ENCODE assay signal across 9 cellular contexts in the genomic region with DNA sequence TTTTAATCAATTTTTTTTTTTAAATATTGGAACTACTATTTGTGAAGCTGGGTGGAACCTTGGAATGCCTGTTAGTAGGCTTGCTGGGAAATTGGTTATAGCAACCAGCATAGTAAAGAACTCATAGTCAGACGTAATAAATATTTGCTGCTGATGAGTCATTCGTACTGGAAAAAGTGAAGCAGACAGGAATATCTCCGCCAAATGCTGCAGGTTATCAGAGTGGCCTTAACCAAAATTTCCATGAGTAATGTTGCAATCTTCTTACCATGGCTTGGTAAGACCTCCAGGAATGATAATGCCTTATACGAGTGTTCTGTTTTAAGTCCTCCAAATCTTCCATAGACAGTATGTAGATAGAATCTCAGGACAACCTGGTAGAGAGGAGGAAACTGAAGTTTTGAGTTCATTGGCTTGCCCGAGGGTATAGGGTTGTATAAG. TPM values are rescaled to one million over a fixed set of nuclear protein-coding genes. Genes with fewer than 3 reads are reported as not detected.
DNase-seq lines count a peak whose midpoint lies in the region; TF ChIP-seq lines count a peak whose summit lies in the region.
"Had no signal": no experiment of that assay in that cellular context is flagged by ENCODE, and none has a peak within 500 bp of the region (broad histone marks: within the 10 kb centered on the region; RNA-seq: fewer than 3 reads in every experiment).

No MANE protein-coding gene starts in this region.

- no peaks in the 10 kb centered on the region for H3K9me3 Mint-ChIP-seq in T-helper 2 cell treated with Interferon-gamma antibody and Interleukin-4, amounts not matched to agents 5 μg/mL and 100 μg/mL, for 36 hours

- H3K27ac Mint-ChIP-seq in T-helper 2 cell treated with Interferon-gamma antibody and Interleukin-4, amounts not matched to agents 5 μg/mL and 100 μg/mL, for 36 hours: peak overlapping the region; percentile 17

- H3K4me2 ChIP-seq in skeletal muscle satellite cell (ENCODE audit: low read length): peak overlapping the region; percentile 14

- H3K4me1 ChIP-seq in skeletal muscle satellite cell (ENCODE audit: control insufficient read depth, insufficient read depth, low read length): peaks cover 69% of the 10 kb centered on the region

- H3K27me3 ChIP-seq in skeletal muscle satellite cell (ENCODE audit: control insufficient read depth, insufficient read depth, low read length): no peaks in the 10 kb centered on the region

- H3K36me3 ChIP-seq in skeletal muscle satellite cell (ENCODE audit: insufficient read depth, low read length): no peaks in the 10 kb centered on the region

- H3K27me3 Mint-ChIP-seq in T-helper 2 cell treated with Interferon-gamma antibody and Interleukin-4, amounts not matched to agents 5 μg/mL and 100 μg/mL, for 36 hours (ENCODE audit: low read depth): no peaks in the 10 kb centered on the region

- H3K9ac ChIP-seq in skeletal muscle satellite cell (ENCODE audit: low read depth, low read length): peak overlapping the region; percentile 21

- no peaks in the 10 kb centered on the region for H3K9me3 ChIP-seq in skeletal muscle satellite cell (replicated peaks; ENCODE audit: low read length)

- peaks cover 64% of the 10 kb centered on the region for H3K4me1 Mint-ChIP-seq in T-helper 2 cell treated with Interferon-gamma antibody and Interleukin-4, amounts not matched to agents 5 μg/mL and 100 μg/mL, for 36 hours (ENCODE audit: low read depth)

- DNase-seq in H4 (ENCODE audit: low spot score) (peak; percentile 73), fibroblast of villous mesenchyme (ENCODE audit: low read depth) (peak; percentile 99), NK-92 (lab: John Stamatoyannopoulos, UW; ENCODE audit: unreplicated experiment) (no peak), NCI-H748 treated with DMSO at 0.1 percent for 48 hours (lab: John Stamatoyannopoulos, UW) (no peak), AML-193 (lab: John Stamatoyannopoulos, UW) (no peak), DMS79 (lab: John Stamatoyannopoulos, UW) (no peak)
- DNase-seq in T-helper 2 cell treated with Interferon-gamma antibody and Interleukin-4, amounts not matched to agents 5 μg/mL and 100 μg/mL, for 36 hours (ENCODE audit: low spot score): peak; percentile 43
- DNase-seq: NCI-H2081 had no signal

- H3K4me3 ChIP-seq in fibroblast of villous mesenchyme (ENCODE audit: low read depth, low read length) (no peak overlapping the region), skeletal muscle satellite cell (ENCODE audit: low read length) (no peak overlapping the region)

- TF ChIP-seq CTCF in fibroblast of villous mesenchyme (IDR thresholded peaks at IDR 0.05; ENCODE audit: insufficient read depth, low read depth, low read length): no peak

- peak overlapping the region; percentile 10 for H3K4me3 Mint-ChIP-seq in T-helper 2 cell treated with Interferon-gamma antibody and Interleukin-4, amounts not matched to agents 5 μg/mL and 100 μg/mL, for 36 hours

- H3K36me3 Mint-ChIP-seq in T-helper 2 cell treated with Interferon-gamma antibody and Interleukin-4, amounts not matched to agents 5 μg/mL and 100 μg/mL, for 36 hours (ENCODE audit: low read depth): peaks cover 12% of the 10 kb centered on the region

RNA-seq across cellular contexts. Expression of a gene that starts 34.2 kb away (rescaled TPM):
- 13.7 and 28.0 TPM in 2 replicates for total RNA-seq in H4 (2014; rRNA removed; shearing (Covaris generic))
- 70.5 and 120 TPM in 2 replicates for total RNA-seq in fibroblast of villous mesenchyme
- total RNA-seq in skeletal muscle satellite cell (2012; rRNA removed): 28.6 and 29.7 TPM in 2 replicates

Comparison
In these comparisons a context has a peak if more than half of its experiments do, and no peak if none do; other contexts are left out.
1. DNase-seq: peak in H4 (single experiment), T-helper 2 cell treated with Interferon-gamma antibody and Interleukin-4, amounts not matched to agents 5 μg/mL and 100 μg/mL, for 36 hours (single experiment) and fibroblast of villous mesenchyme (single experiment); none in NK-92 (single experiment), NCI-H748 treated with DMSO at 0.1 percent for 48 hours (single experiment), AML-193 (0 of 2) and DMS79 (single experiment).